22 cellular contexts compared by ENCODE assay signal in genomic region chr6:133101790-133102189, GRCh38.
"Had no signal": no experiment of that assay in that cellular context is flagged by ENCODE, and none has a peak within 500 bp of the region (broad histone marks: within the 10 kb centered on the region; RNA-seq: fewer than 3 reads in every experiment).

No MANE protein-coding gene starts in this region.

- H3K4me1 ChIP-seq: adrenal gland, body of pancreas, pancreas, psoas muscle, suprapubic skin, tibial nerve had no signal

- H3K9me3 ChIP-seq: adrenal gland, body of pancreas, gastrocnemius medialis, pancreas, psoas muscle, suprapubic skin, tibial nerve had no signal

- H3K27me3 ChIP-seq: adrenal gland, body of pancreas, gastrocnemius medialis, pancreas, suprapubic skin, tibial nerve had no signal

- H3K4me1 Mint-ChIP-seq: activated T-helper 17 cell treated with anti-CD3 and anti-CD28 coated beads, Interleukin-2, amount 50 U/mL, for 72 hours; stimulated activated naive CD8-positive, alpha-beta T cell treated with anti-CD3 and anti-CD28 coated beads, Interleukin-15, amount 100 ng/mL, for 72 hours had no signal

- H3K27ac Mint-ChIP-seq: activated naive CD8-positive, alpha-beta T cell; activated T-cell treated with anti-CD3 and anti-CD28 coated beads, Interleukin-2, amount 50 U/mL, for 24 hours; activated T-helper 17 cell treated with anti-CD3 and anti-CD28 coated beads, Interleukin-2, amount 50 U/mL, for 72 hours; nephron; stimulated activated naive CD8-positive, alpha-beta T cell treated with anti-CD3 and anti-CD28 coated beads, Interleukin-15, amount 100 ng/mL, for 72 hours had no signal

- H3K27ac ChIP-seq: adrenal gland, body of pancreas, gastrocnemius medialis, pancreas, psoas muscle, suprapubic skin, tibial nerve had no signal

- DNase-seq: activated CD4-positive, alpha-beta T cell treated with anti-CD3 and anti-CD28 coated beads for 1 hour; activated CD4-positive, alpha-beta T cell treated with anti-CD3 and anti-CD28 coated beads, Interleukin-2, amount 50 U/mL, for 1 hour; activated T-cell treated with anti-CD3 and anti-CD28 coated beads, Interleukin-2, amount 50 U/mL, for 24 hours; adrenal gland; body of pancreas; dermis blood vessel endothelial cell; effector CD8-positive, alpha-beta T cell; gastrocnemius medialis; head of caudate nucleus; left ventricle myocardium superior; pancreas; psoas muscle; right cardiac atrium; stimulated activated CD4-positive, alpha-beta T cell treated with anti-CD3 and anti-CD28 coated beads, Interleukin-12 subunit alpha, Interleukin-12 subunit beta, amount 100 ng/mL, for 4 hours; stimulated activated CD4-positive, alpha-beta T cell treated with anti-CD3 and anti-CD28 coated beads, Interleukin-4, amount 100 ng/mL, for 4 hours; stimulated activated naive CD8-positive, alpha-beta T cell treated with anti-CD3 and anti-CD28 coated beads, Interleukin-15, amount 100 ng/mL, for 72 hours; T-helper 9 cell had no signal

- H3K4me3 ChIP-seq: adrenal gland, body of pancreas, gastrocnemius medialis, pancreas, psoas muscle, suprapubic skin, tibial nerve had no signal

- H3K4me3 Mint-ChIP-seq: activated naive CD8-positive, alpha-beta T cell; activated T-cell treated with anti-CD3 and anti-CD28 coated beads, Interleukin-2, amount 50 U/mL, for 24 hours; activated T-helper 17 cell treated with anti-CD3 and anti-CD28 coated beads, Interleukin-2, amount 50 U/mL, for 72 hours; nephron; stimulated activated naive CD8-positive, alpha-beta T cell treated with anti-CD3 and anti-CD28 coated beads, Interleukin-15, amount 100 ng/mL, for 72 hours had no signal

- H3K27me3 Mint-ChIP-seq: activated naive CD8-positive, alpha-beta T cell; activated T-cell treated with anti-CD3 and anti-CD28 coated beads, Interleukin-2, amount 50 U/mL, for 24 hours; stimulated activated naive CD8-positive, alpha-beta T cell treated with anti-CD3 and anti-CD28 coated beads, Interleukin-15, amount 100 ng/mL, for 72 hours had no signal

- H3K9me3 Mint-ChIP-seq: activated T-cell treated with anti-CD3 and anti-CD28 coated beads, Interleukin-2, amount 50 U/mL, for 24 hours; nephron; stimulated activated naive CD8-positive, alpha-beta T cell treated with anti-CD3 and anti-CD28 coated beads, Interleukin-15, amount 100 ng/mL, for 72 hours had no signal

- H3K36me3 Mint-ChIP-seq: activated naive CD8-positive, alpha-beta T cell had no signal

- ATAC-seq: activated T-helper 17 cell treated with anti-CD3 and anti-CD28 coated beads, Interleukin-2, amount 50 U/mL, for 72 hours; body of pancreas; gastrocnemius medialis; pancreas; psoas muscle; right cardiac atrium; stimulated activated naive CD8-positive, alpha-beta T cell treated with anti-CD3 and anti-CD28 coated beads, Interleukin-15, amount 100 ng/mL, for 72 hours had no signal

- H3K36me3 ChIP-seq: adrenal gland, gastrocnemius medialis, pancreas, suprapubic skin, tibial nerve had no signal
